15 cellular contexts compared by ENCODE assay signal in genomic region chr5:54220230-54221040, GRCh38.
DNase-seq lines count a peak whose midpoint lies in the region; ATAC-seq and TF ChIP-seq lines count a peak whose summit lies in the region.
"Had no signal": no experiment of that assay in that cellular context is flagged by ENCODE, and none has a peak within 500 bp of the region (broad histone marks: within the 10 kb centered on the region; RNA-seq: fewer than 3 reads in every experiment).

No MANE protein-coding gene starts in this region.

- H3K9ac ChIP-seq in IMR-90 (ENCODE audit: low read depth, low read length) (peak overlapping the region; percentile 36; the same call in 1 of the 2 replicates), mesenchymal stem cell (ENCODE audit: low read length) (peak overlapping the region; percentile 78)
- H3K9ac ChIP-seq: KMS-11 had no signal

- no peak overlapping the region for H3K27ac ChIP-seq in IMR-90 (ENCODE audit: insufficient read depth, low read length)
- H3K27ac ChIP-seq in body of pancreas = peak overlapping the region in 1 of 4 donors; percentile 36
- H3K27ac ChIP-seq in mesenchymal stem cell (ENCODE audit: low read length, poor library complexity, severe bottlenecking) = no peak overlapping the region
- H3K27ac ChIP-seq: KMS-11 had no signal

- H3K18ac ChIP-seq in IMR-90 (ENCODE audit: low read depth, low read length) = no peak overlapping the region
- no peak overlapping the region for H3K18ac ChIP-seq in mesenchymal stem cell (ENCODE audit: low read depth in 1 of 2, low read length in 2 of 2)

- H3K4me2 ChIP-seq in IMR-90 (ENCODE audit: low read depth, low read length) (peak overlapping the region; percentile 59), mesenchymal stem cell (ENCODE audit: low read length, poor library complexity, severe bottlenecking) (no peak overlapping the region)
- H3K4me2 ChIP-seq: KMS-11 had no signal

- no peak overlapping the region for H3K23ac ChIP-seq in IMR-90 (ENCODE audit: low read depth, low read length)
- no peak overlapping the region for H3K23ac ChIP-seq in mesenchymal stem cell (ENCODE audit: low read length in 2 of 2)

- H4K91ac ChIP-seq in IMR-90 (ENCODE audit: insufficient read depth, low read depth, low read length) (no peak overlapping the region), mesenchymal stem cell (ENCODE audit: low read length) (no peak overlapping the region)

- peak overlapping the region; percentile 19 to 50; a peak in 3 of 4 replicates for H4K8ac ChIP-seq in IMR-90 (ENCODE audit: low read depth in 2 of 2, low read length in 2 of 2)
- no peak overlapping the region for H4K8ac ChIP-seq in mesenchymal stem cell (ENCODE audit: low read length)

- TF ChIP-seq CTCF in IMR-90 (conservative IDR thresholded peaks at IDR 0.05; ENCODE audit: low read depth, low read length) (no peak), body of pancreas (IDR thresholded peaks at IDR 0.05) (no peak)

- H2AFZ ChIP-seq in IMR-90 (replicated peaks; ENCODE audit: low read length, poor library complexity) = no peak overlapping the region
- H2AFZ ChIP-seq in mesenchymal stem cell (ENCODE audit: low read depth, low read length) = no peak overlapping the region

- H3K79me1 ChIP-seq in IMR-90 (ENCODE audit: low read depth in 1 of 2, low read length in 2 of 2) (peaks cover 0 to 10% of the 10 kb centered on the region in 2 experiments; a peak in 1 of 4 replicates), mesenchymal stem cell (replicated peaks; ENCODE audit: low read length, poor library complexity, severe bottlenecking) (peaks cover 21% of the 10 kb centered on the region)

- H2BK5ac ChIP-seq in IMR-90 (ENCODE audit: low read depth, low read length, poor library complexity, severe bottlenecking) (no peak overlapping the region), mesenchymal stem cell (ENCODE audit: low read depth, low read length, poor library complexity, severe bottlenecking) (no peak overlapping the region)

- no peak overlapping the region for H4K5ac ChIP-seq in IMR-90 (ENCODE audit: low read depth, low read length)

- no peak overlapping the region; the same call in 1 of the 2 replicates for H2BK20ac ChIP-seq in IMR-90 (ENCODE audit: low read depth, low read length)

- no peak overlapping the region for H2BK12ac ChIP-seq in mesenchymal stem cell (ENCODE audit: low read length in 2 of 2)

- CTCF ChIA-PET in IMR-90 (lab: Yijun Ruan, JAX) = no interaction called here

- no peak overlapping the region for H3K56ac ChIP-seq in IMR-90 (ENCODE audit: extremely low read depth, insufficient read depth, low read length)

- no peak for TF ChIP-seq POLR2A in IMR-90 (IDR thresholded peaks at IDR 0.05; ENCODE audit: low read depth, low read length)
- peak in 1 of 3 donors; percentile 12 for TF ChIP-seq POLR2A in body of pancreas (IDR thresholded peaks at IDR 0.05)

- POLR2A ChIA-PET in IMR-90 (lab: Charles Lee; ENCODE audit: unreplicated experiment) = no interaction called here

- WGBS in IMR-90 (ENCODE audit: extremely low coverage in 2 of 2, insufficient read length in 1 of 2), 2 experiments = no CpG with 5 or more reads among the region's 12 CpGs
- WGBS in body of pancreas, 2 donors = 26 to 50% methylated on average over 12 of the region's 12 CpGs
- 58% methylated on average over 5 of the region's 12 CpGs for WGBS in mesenchymal stem cell

- H2BK120ac ChIP-seq in IMR-90 (ENCODE audit: low read depth, low read length) (no peak overlapping the region), mesenchymal stem cell (ENCODE audit: low read depth, low read length) (no peak overlapping the region)

- in situ Hi-C loops in IMR-90 (cut with MboI; ENCODE audit: low sequenced_read_pairs) = loop anchor here (25.0 kb wide), 1 partner anchor 1258 kb away; no protein-coding TSS in a partner anchor

- BruUV-seq in IMR-90 (replicated peaks; lab: Mats Ljungman, UMichigan) = no TSS peak

- ATAC-seq in IMR-90 (ENCODE audit: low read depth) (no peak), body of pancreas (peak; percentile 38)
- ATAC-seq: GM12878 had no signal

- no peak overlapping the region for H3K4ac ChIP-seq in IMR-90 (ENCODE audit: low read depth, low read length)
- no peak overlapping the region for H3K4ac ChIP-seq in mesenchymal stem cell (ENCODE audit: low read depth in 1 of 2, low read length in 2 of 2)

- H4K20me1 ChIP-seq in IMR-90 (ENCODE audit: insufficient read depth, low read length) = no peaks in the 10 kb centered on the region

- H3K9me1 ChIP-seq in IMR-90 (ENCODE audit: insufficient read depth, low read length) = peaks cover 5% of the 10 kb centered on the region; the same call in 1 of the 2 replicates

- peaks cover 2% of the 10 kb centered on the region; the same call in 1 of the 2 replicates for H3K4me1 ChIP-seq in IMR-90 (ENCODE audit: control insufficient read depth, insufficient read depth, low read length)
- no peaks in the 10 kb centered on the region for H3K4me1 ChIP-seq in body of pancreas
- no peaks in the 10 kb centered on the region for H3K4me1 ChIP-seq in mesenchymal stem cell (ENCODE audit: control insufficient read depth, insufficient read depth, low read depth, low read length)

- H3K36me3 ChIP-seq in IMR-90 (ENCODE audit: control insufficient read depth, insufficient read depth, low read length) (no peaks in the 10 kb centered on the region), body of pancreas (replicated peaks in 1 of 2; ENCODE audit: insufficient read depth in 1 of 2, low read depth in 2 of 2) (no peaks in the 10 kb centered on the region), mesenchymal stem cell (ENCODE audit: control insufficient read depth in 1 of 2, insufficient read depth in 2 of 2, low read depth in 1 of 2, low read length in 2 of 2) (no peaks in the 10 kb centered on the region)
- H3K36me3 ChIP-seq: MG63 had no signal

- dilution Hi-C loops in IMR-90 (cut with HindIII; ENCODE audit: low sequenced_read_pairs, unreplicated experiment) = no loop called here

- H3K14ac ChIP-seq in IMR-90 (replicated peaks; ENCODE audit: low read depth, low read length) (0 out of 2 replicates have a peak overlapping the region, but pooled peaks have one; percentile 51), mesenchymal stem cell (ENCODE audit: low read length in 2 of 2) (no peak overlapping the region)

- intact Hi-C loops in IMR-90 (cut with micrococcal nuclease) = no loop called here
- intact Hi-C loops in body of pancreas (cut with DNase I) = no loop called here

- H3K4me3 ChIP-seq in IMR-90 (ENCODE audit: insufficient read depth, low read depth, low read length) (peak overlapping the region; percentile 31; the same call in 1 of the 2 replicates), body of pancreas (peak overlapping the region in 1 of 2 donors; percentile 11), mesenchymal stem cell (ENCODE audit: insufficient read depth in 1 of 2, low read depth in 1 of 2, low read length in 2 of 2) (peak overlapping the region in 1 of 2 experiments; percentile 62), skeletal muscle cell (ENCODE audit: low read depth, low read length) (peak overlapping the region; percentile 14)
- H3K4me3 ChIP-seq: GM12878, MG63 had no signal

- DNase-seq in IMR-90 (no peak), body of pancreas (peak in 1 of 4 donors; percentile 28), mesenchymal stem cell (peak; percentile 25), skeletal muscle cell (ENCODE audit: low read depth) (no peak), kidney glomerular epithelial cell (lab: John Stamatoyannopoulos, UW) (no peak), NCI-H510A treated with DMSO at 0.1 percent for 48 hours (lab: John Stamatoyannopoulos, UW) (no peak), KG1 (lab: John Stamatoyannopoulos, UW) (no peak)
- DNase-seq in activated effector memory CD4-positive, alpha-beta T cell treated with anti-CD3 and anti-CD28 coated beads, Interleukin-2, amount 50 U/mL, for 16 hours = no peak
- DNase-seq: CD4-positive, CD25-positive, alpha-beta regulatory T cell; MG63; NCI-H1105; NCI-H1930; NCI-H2171 treated with DMSO at 0.1 percent for 48 hours had no signal

- H2BK15ac ChIP-seq in IMR-90 (ENCODE audit: low read depth, low read length) = no peak overlapping the region
- H2BK15ac ChIP-seq in mesenchymal stem cell (ENCODE audit: low read depth, poor library complexity, severe bottlenecking) = no peak overlapping the region

- H3K9me3 ChIP-seq in IMR-90 (ENCODE audit: control insufficient read depth, insufficient read depth, low read length) (no peaks in the 10 kb centered on the region), body of pancreas (no peaks in the 10 kb centered on the region), mesenchymal stem cell (ENCODE audit: control insufficient read depth, low read length) (no peaks in the 10 kb centered on the region)
- H3K9me3 ChIP-seq: MG63 had no signal

- H2AK5ac ChIP-seq in IMR-90 (ENCODE audit: low read depth, low read length) (no peak overlapping the region), mesenchymal stem cell (ENCODE audit: low read length, severe bottlenecking) (no peak overlapping the region)

- TF ChIP-seq RAD21 in IMR-90 (IDR thresholded peaks at IDR 0.05; ENCODE audit: low read length) = no peak

- H3K27me3 ChIP-seq in IMR-90 (ENCODE audit: control insufficient read depth, insufficient read depth, low read length) (no peaks in the 10 kb centered on the region), body of pancreas (no peaks in the 10 kb centered on the region), mesenchymal stem cell (ENCODE audit: control insufficient read depth in 1 of 2, insufficient read depth in 1 of 2, low read length in 2 of 2) (no peaks in the 10 kb centered on the region)
- H3K27me3 ChIP-seq: MG63 had no signal

- H2AK9ac ChIP-seq in IMR-90 (replicated peaks; ENCODE audit: low read depth, low read length, poor library complexity) = no peak overlapping the region

TF ChIP-seq in IMR-90, 13 proteins besides CTCF, POLR2A, EP300 and RAD21 (continues in another document):
- TF ChIP-seq NFE2L2 (IDR thresholded peaks at IDR 0.05; ENCODE audit: low read depth, low read length) = no peak
- TF ChIP-seq CHD1 (IDR thresholded peaks at IDR 0.05; ENCODE audit: low read depth, low read length) = no peak
- TF ChIP-seq RFX5 (IDR thresholded peaks at IDR 0.05; ENCODE audit: low read depth, low read length) = no peak
- no peak for TF ChIP-seq USF2 (IDR thresholded peaks at IDR 0.05; ENCODE audit: low read depth, low read length)
- no peak for TF ChIP-seq MXI1 (IDR thresholded peaks at IDR 0.05; ENCODE audit: borderline replicate concordance, low read depth, low read length)
- no peak for TF ChIP-seq MAFK (IDR thresholded peaks at IDR 0.05; ENCODE audit: low read depth, low read length)
- TF ChIP-seq RCOR1 (IDR thresholded peaks at IDR 0.05; ENCODE audit: insufficient replicate concordance, low read length) = no peak
- no peak for TF ChIP-seq BHLHE40 (IDR thresholded peaks at IDR 0.05; ENCODE audit: low read depth, low read length)
- no peak for TF ChIP-seq SMC3 (IDR thresholded peaks at IDR 0.05; ENCODE audit: low read depth, low read length)
